In genomic region chr16:24041834-24042631, GRCh38 we compare ENCODE assay signal across 8 cellular contexts.
DNase-seq lines count a peak whose midpoint lies in the region; ATAC-seq and TF ChIP-seq lines count a peak whose summit lies in the region.

No MANE protein-coding gene starts in this region.

- no peak for TF ChIP-seq POLR2A in testis (IDR thresholded peaks at IDR 0.05)

- 48 to 52% methylated on average over 11 of the region's 11 CpGs for WGBS in testis, 2 donors

- H3K4me1 Mint-ChIP-seq in activated T-cell treated with anti-CD3 and anti-CD28 coated beads, Interleukin-2, amount 50 U/mL, for 4 hours (ENCODE audit: low read depth) = peaks cover 7% of the 10 kb centered on the region

- H3K4me3 ChIP-seq in Panc1 (ENCODE audit: low read depth in 2 of 2, low read length in 2 of 2) (no peak overlapping the region), testis (no peak overlapping the region)

- H3K27ac ChIP-seq in Panc1 (ENCODE audit: low read length) (no peak overlapping the region), testis (no peak overlapping the region)

- H3K36me3 Mint-ChIP-seq in activated T-cell treated with anti-CD3 and anti-CD28 coated beads, Interleukin-2, amount 50 U/mL, for 4 hours (ENCODE audit: insufficient read depth) = peaks cover 24% of the 10 kb centered on the region

- peak; percentile 45 to 52 for DNase-seq in NCI-H2081 (lab: John Stamatoyannopoulos, UW)
- no peak for DNase-seq in NCI-H2081 treated with DMSO at 0.1 percent for 48 hours (lab: John Stamatoyannopoulos, UW)
- peak; percentile 59 for DNase-seq in HT1080 (ENCODE audit: low read depth)
- DNase-seq in Panc1 (ENCODE audit: low read depth, low spot score) = peak; percentile 38
- peak; percentile 75 for DNase-seq in activated T-cell treated with anti-CD3 and anti-CD28 coated beads, Interleukin-2, amount 50 U/mL, for 4 hours
- DNase-seq in fibroblast of the conjunctiva (ENCODE audit: low read depth) = peak; percentile 9
- DNase-seq in nucleus accumbens (lab: John Stamatoyannopoulos, UW) = peak in 46 of 56 donors; percentile 8 to 86 (median 42)
- DNase-seq in testis = peak; percentile 86

- in situ Hi-C loops in Panc1 (cut with HindIII; ENCODE audit: low pct_unique_long_range_greater_than_20kb, low sequenced_read_pairs) = no loop called here

- no peak overlapping the region for H3K4me3 Mint-ChIP-seq in activated T-cell treated with anti-CD3 and anti-CD28 coated beads, Interleukin-2, amount 50 U/mL, for 4 hours

- H3K27me3 ChIP-seq in Panc1 (ENCODE audit: control insufficient read depth, insufficient read depth, low read length) (peaks cover 4% of the 10 kb centered on the region; the same call in 1 of the 2 replicates), testis (no peaks in the 10 kb centered on the region)

- H3K9me3 Mint-ChIP-seq in activated T-cell treated with anti-CD3 and anti-CD28 coated beads, Interleukin-2, amount 50 U/mL, for 4 hours = no peaks in the 10 kb centered on the region

- POLR2A ChIA-PET in Panc1 (lab: Charles Lee) = no interaction called here

- peak; percentile 94 for TF ChIP-seq CTCF in Panc1 (IDR thresholded peaks at IDR 0.05)
- peak; percentile 63 to 80 (median 71) for TF ChIP-seq CTCF in testis (IDR thresholded peaks at IDR 0.05)

- H3K9me3 ChIP-seq in Panc1 (ENCODE audit: control insufficient read depth, insufficient read depth, low read depth, low read length) (no peaks in the 10 kb centered on the region), testis (no peaks in the 10 kb centered on the region)

- ATAC-seq in Panc1 = peak; percentile 87
- ATAC-seq in activated T-cell treated with anti-CD3 and anti-CD28 coated beads, Interleukin-2, amount 50 U/mL, for 4 hours = peak; percentile 89 to 90

- no peaks in the 10 kb centered on the region for H3K27me3 Mint-ChIP-seq in activated T-cell treated with anti-CD3 and anti-CD28 coated beads, Interleukin-2, amount 50 U/mL, for 4 hours (ENCODE audit: low read depth)

- no peaks in the 10 kb centered on the region; the same call in 1 of the 2 replicates for H3K4me1 ChIP-seq in Panc1 (ENCODE audit: control insufficient read depth, insufficient read depth, low read length)
- H3K4me1 ChIP-seq in testis = no peaks in the 10 kb centered on the region

- BruUV-seq in Panc1 (replicated peaks; lab: Mats Ljungman, UMichigan) = no TSS peak

- H3K36me3 ChIP-seq in Panc1 (ENCODE audit: control insufficient read depth, insufficient read depth, low read length) (no peaks in the 10 kb centered on the region), testis (ENCODE audit: low read depth, missing control alignments) (no peaks in the 10 kb centered on the region)

- intact Hi-C loops in Panc1 (cut with micrococcal nuclease; ENCODE audit: unreplicated experiment) (loop anchor here (1.0 kb wide), 1 partner anchor 462 kb away; no protein-coding TSS in a partner anchor), testis (cut with DNase I; ENCODE audit: low total_unique reads) (no loop called here)

- CTCF ChIA-PET in Panc1 (lab: Charles Lee) = interaction anchor here (0.6 to 1.1 kb wide), 8 partner anchors 12 to 463 kb away, joined by 3 to 14 read pairs (median 4); no protein-coding TSS in a partner anchor
